In genomic region chr7:986766-987722, GRCh38 we compare ENCODE assay signal across 1 cellular context.
TF ChIP-seq lines count a peak whose summit lies in the region.

No MANE protein-coding gene starts in this region.

TF ChIP-seq in SK-N-SH, 30 proteins besides CTCF, POLR2A, EP300 and RAD21 (continued from another document):
- TF ChIP-seq ZBTB33 (IDR thresholded peaks at IDR 0.05; ENCODE audit: borderline replicate concordance, low read depth), result no peak
- no peak for TF ChIP-seq FOXM1 (IDR thresholded peaks at IDR 0.05; ENCODE audit: low read depth)
- no peak for TF ChIP-seq NFIC (IDR thresholded peaks at IDR 0.05; ENCODE audit: borderline replicate concordance)
- TF ChIP-seq NRF1 (IDR thresholded peaks at IDR 0.05; ENCODE audit: low read depth, low read length), result no peak
- TF ChIP-seq POLR2AphosphoS5 (IDR thresholded peaks at IDR 0.05; ENCODE audit: low read depth, low read length), result no peak
- TF ChIP-seq SIN3A (IDR thresholded peaks at IDR 0.05; ENCODE audit: borderline replicate concordance, low read depth, low read length), result no peak
TF ChIP-seq in SK-N-SH: peak in this region for 0.
